8 cellular contexts compared by ENCODE assay signal in the genomic region with DNA sequence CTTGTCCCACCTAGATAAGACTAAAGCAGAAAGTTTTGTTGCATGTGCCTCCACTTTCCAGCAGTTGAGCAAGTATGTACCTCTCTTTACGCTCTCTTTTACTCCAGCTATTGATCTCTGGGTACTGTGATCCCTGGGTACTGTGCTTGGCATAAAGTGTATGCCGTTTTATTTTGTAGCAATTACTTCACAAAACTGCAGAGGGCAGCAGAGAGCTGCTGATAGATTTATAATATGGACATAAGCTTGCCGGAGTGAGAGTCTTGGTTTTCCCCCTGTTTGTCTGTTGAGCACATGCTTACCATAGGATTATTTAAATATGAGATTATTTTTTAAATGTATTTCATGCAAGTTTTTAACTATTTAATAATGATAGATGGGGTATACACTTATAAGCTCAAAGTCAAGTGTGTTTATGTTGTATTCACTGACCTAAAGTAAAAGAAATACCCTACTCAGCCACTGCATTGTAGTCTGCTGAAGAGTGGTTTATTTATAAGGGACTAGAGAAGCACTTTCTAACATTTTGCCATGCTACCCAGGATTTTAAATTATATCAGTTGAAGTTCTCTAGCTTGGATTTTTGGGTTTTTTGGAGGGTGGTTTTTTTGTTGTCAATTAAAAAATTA. TPM values are rescaled to one million over a fixed set of nuclear protein-coding genes. Genes with fewer than 3 reads are reported as not detected.
A peak's percentile ranks its signal among the peaks of the same experiment; 100 is the strongest.
DNase-seq lines count a peak whose midpoint lies in the region; ATAC-seq and TF ChIP-seq lines count a peak whose summit lies in the region.

No MANE protein-coding gene starts in this region.

- H3K9me3 ChIP-seq in CD8-positive, alpha-beta T cell (ENCODE audit: low read length): no peaks in the 10 kb centered on the region
- no peaks in the 10 kb centered on the region for H3K9me3 ChIP-seq in lower lobe of right lung

- POLR2A ChIA-PET in CD8-positive, alpha-beta T cell (lab: Charles Lee): interaction anchor here (0.5 to 1.0 kb wide), 5 partner anchors 12 to 830 kb away, joined by 3 to 4 read pairs (median 4); a partner anchor contains a TSS

- peaks cover 35% of the 10 kb centered on the region for H3K4me1 Mint-ChIP-seq in CD8-positive, alpha-beta T cell (ENCODE audit: low read depth)
- peaks cover 6 to 20% of the 10 kb centered on the region in 2 donors for H3K4me1 Mint-ChIP-seq in stimulated activated naive B cell treated with anti-CD40 and anti-IgM and Interleukin-4, amounts not matched to agents 10 μg/mL and 1 μg/mL and 100 μg/mL, for 72 hours

- DNase-seq in CD8-positive, alpha-beta T cell: peak; percentile 4 to 61 (median 46)
- DNase-seq in GM19238 (ENCODE audit: insufficient read length, low spot score) (peak; percentile 14), NCI-H2227 (lab: John Stamatoyannopoulos, UW; ENCODE audit: unreplicated experiment) (peak; percentile 70), dermis blood vessel endothelial cell (peak; percentile 86), lower lobe of right lung (no peak)
- peak; percentile 38 for DNase-seq in stimulated activated naive B cell treated with anti-CD40 and anti-IgM and Interleukin-4, amounts not matched to agents 10 μg/mL and 1 μg/mL and 100 μg/mL, for 72 hours

- CTCF ChIA-PET in CD8-positive, alpha-beta T cell (lab: Charles Lee): interaction anchor here (0.7 to 9.1 kb wide), 34 partner anchors 9 to 649 kb away, joined by 3 to 133 read pairs (median 4); a partner anchor contains a TSS

- no peak overlapping the region for H3K4me3 ChIP-seq in CD8-positive, alpha-beta T cell (ENCODE audit: low read depth, low read length)
- H3K4me3 ChIP-seq in WI38 (ENCODE audit: low read depth, low read length): no peak overlapping the region
- no peak overlapping the region for H3K4me3 ChIP-seq in lower lobe of right lung

- peak; percentile 91 for TF ChIP-seq CTCF in CD8-positive, alpha-beta T cell (IDR thresholded peaks at IDR 0.05)
- TF ChIP-seq CTCF in WI38 (IDR thresholded peaks at IDR 0.05; ENCODE audit: low read depth, low read length) (peak; percentile 63), lower lobe of right lung (IDR thresholded peaks at IDR 0.05) (peak; percentile 76)

- H3K36me3 ChIP-seq in CD8-positive, alpha-beta T cell (ENCODE audit: insufficient read depth, low read length): peaks cover 5% of the 10 kb centered on the region
- H3K36me3 ChIP-seq in lower lobe of right lung: peaks cover 17% of the 10 kb centered on the region

- H3K36me3 Mint-ChIP-seq in CD8-positive, alpha-beta T cell: peaks cover 53% of the 10 kb centered on the region
- peaks cover 29 to 43% of the 10 kb centered on the region in 2 donors for H3K36me3 Mint-ChIP-seq in stimulated activated naive B cell treated with anti-CD40 and anti-IgM and Interleukin-4, amounts not matched to agents 10 μg/mL and 1 μg/mL and 100 μg/mL, for 72 hours

- H3K4me1 ChIP-seq in CD8-positive, alpha-beta T cell (ENCODE audit: insufficient read depth, low read length): peaks cover 3% of the 10 kb centered on the region
- H3K4me1 ChIP-seq in lower lobe of right lung: peaks cover 32% of the 10 kb centered on the region

- no peak overlapping the region for H3K4me3 Mint-ChIP-seq in CD8-positive, alpha-beta T cell
- no peak overlapping the region for H3K4me3 Mint-ChIP-seq in stimulated activated naive B cell treated with anti-CD40 and anti-IgM and Interleukin-4, amounts not matched to agents 10 μg/mL and 1 μg/mL and 100 μg/mL, for 72 hours

- H3K27ac ChIP-seq in CD8-positive, alpha-beta T cell (ENCODE audit: low read depth, low read length): no peak overlapping the region
- no peak overlapping the region for H3K27ac ChIP-seq in lower lobe of right lung

- no peaks in the 10 kb centered on the region for H3K27me3 Mint-ChIP-seq in CD8-positive, alpha-beta T cell (ENCODE audit: low read depth)
- no peaks in the 10 kb centered on the region for H3K27me3 Mint-ChIP-seq in stimulated activated naive B cell treated with anti-CD40 and anti-IgM and Interleukin-4, amounts not matched to agents 10 μg/mL and 1 μg/mL and 100 μg/mL, for 72 hours

- intact Hi-C loops in CD8-positive, alpha-beta T cell (cut with DNase I, micrococcal nuclease): loop anchor here (1.0 to 5.0 kb wide), 6 partner anchors 95 to 371 kb away; a partner anchor contains a TSS
- intact Hi-C loops in lower lobe of right lung (cut with DNase I): no loop called here

- H3K9me3 Mint-ChIP-seq in CD8-positive, alpha-beta T cell: no peaks in the 10 kb centered on the region
- no peaks in the 10 kb centered on the region for H3K9me3 Mint-ChIP-seq in stimulated activated naive B cell treated with anti-CD40 and anti-IgM and Interleukin-4, amounts not matched to agents 10 μg/mL and 1 μg/mL and 100 μg/mL, for 72 hours

- H3K27me3 ChIP-seq in CD8-positive, alpha-beta T cell (ENCODE audit: insufficient read depth, low read length): no peaks in the 10 kb centered on the region
- no peaks in the 10 kb centered on the region for H3K27me3 ChIP-seq in lower lobe of right lung (ENCODE audit: low read depth)

- peak overlapping the region; percentile 42 for H3K27ac Mint-ChIP-seq in CD8-positive, alpha-beta T cell
- no peak overlapping the region for H3K27ac Mint-ChIP-seq in stimulated activated naive B cell treated with anti-CD40 and anti-IgM and Interleukin-4, amounts not matched to agents 10 μg/mL and 1 μg/mL and 100 μg/mL, for 72 hours

- ATAC-seq in CD8-positive, alpha-beta T cell: peak; percentile 91
- peak; percentile 91 for ATAC-seq in HG03280 (IDR thresholded peaks at IDR 0.05; ENCODE audit: unreplicated experiment)
- ATAC-seq in lower lobe of right lung: peak; percentile 89 to 92
- ATAC-seq in stimulated activated naive B cell treated with anti-CD40 and anti-IgM and Interleukin-4, amounts not matched to agents 10 μg/mL and 1 μg/mL and 100 μg/mL, for 72 hours (replicated peaks): peak; percentile 93 to 94

RNA-seq across cellular contexts. Expression of a gene that starts 13.0 kb away (rescaled TPM):
- 10 to 100 TPM; 12.6 to 14.3 TPM for total RNA-seq in CD8-positive, alpha-beta T cell
- total RNA-seq in dermis blood vessel endothelial cell (56.7 and 74.8 TPM in 2 replicates), lower lobe of right lung (44.6 TPM)
